26 cellular contexts compared by ENCODE assay signal in genomic region chr12:56759270-56759908, GRCh38. TPM values are rescaled to one million over a fixed set of nuclear protein-coding genes. Genes with fewer than 3 reads are reported as not detected.
"Had no signal": no experiment of that assay in that cellular context is flagged by ENCODE, and none has a peak within 500 bp of the region (broad histone marks: within the 10 kb centered on the region; RNA-seq: fewer than 3 reads in every experiment).

No MANE protein-coding gene starts in this region.

- H3K36me3 ChIP-seq: esophagus squamous epithelium, heart right ventricle, left ventricle myocardium inferior, right atrium auricular region, stomach, suprapubic skin, tibial nerve had no signal

- H3K27me3 Mint-ChIP-seq: activated CD4-positive, alpha-beta memory T cell treated with anti-CD3 and anti-CD28 coated beads for 36 hours; stimulated activated memory B cell treated with anti-CD40 and anti-IgM and Interleukin-4, amounts not matched to agents 10 μg/mL and 1 μg/mL and 100 μg/mL, for 72 hours had no signal

- H3K27ac ChIP-seq: heart right ventricle, left ventricle myocardium inferior, psoas muscle, right atrium auricular region, suprapubic skin, tibial nerve had no signal

- H3K4me3 ChIP-seq: esophagus squamous epithelium, heart right ventricle, left ventricle myocardium inferior, psoas muscle, right atrium auricular region, stomach, suprapubic skin, tibial nerve had no signal

- ATAC-seq: effector memory CD8-positive, alpha-beta T cell; heart right ventricle; natural killer cell; psoas muscle; stimulated activated memory B cell treated with anti-CD40 and anti-IgM and Interleukin-4, amounts not matched to agents 10 μg/mL and 1 μg/mL and 100 μg/mL, for 72 hours; T-helper 17 cell had no signal

- H3K4me1 ChIP-seq: heart right ventricle, left ventricle myocardium inferior, psoas muscle, right atrium auricular region, tibial nerve had no signal

- H3K4me3 Mint-ChIP-seq: activated CD4-positive, alpha-beta memory T cell treated with anti-CD3 and anti-CD28 coated beads for 36 hours; activated naive CD4-positive, alpha-beta T cell treated with anti-CD3 and anti-CD28 coated beads, Interleukin-2, amount 10 ng/mL, durations not matched to agents 7 days and 5 days; effector memory CD8-positive, alpha-beta T cell; mesothelial cell of epicardium; natural killer cell; stimulated activated memory B cell treated with anti-CD40 and anti-IgM and Interleukin-4, amounts not matched to agents 10 μg/mL and 1 μg/mL and 100 μg/mL, for 72 hours; T-helper 17 cell had no signal

- H3K27me3 ChIP-seq: esophagus squamous epithelium, heart right ventricle, right atrium auricular region, stomach, suprapubic skin, tibial nerve had no signal

- H3K9me3 ChIP-seq: suprapubic skin had no signal

- H3K27ac Mint-ChIP-seq: activated CD4-positive, alpha-beta memory T cell treated with anti-CD3 and anti-CD28 coated beads for 36 hours; activated naive CD4-positive, alpha-beta T cell treated with anti-CD3 and anti-CD28 coated beads, Interleukin-2, amount 10 ng/mL, durations not matched to agents 7 days and 5 days; effector memory CD8-positive, alpha-beta T cell; mesothelial cell of epicardium; natural killer cell; stimulated activated memory B cell treated with anti-CD40 and anti-IgM and Interleukin-4, amounts not matched to agents 10 μg/mL and 1 μg/mL and 100 μg/mL, for 72 hours had no signal

- H3K9me3 Mint-ChIP-seq: effector memory CD8-positive, alpha-beta T cell had no signal

- H3K36me3 Mint-ChIP-seq: brain; natural killer cell; stimulated activated memory B cell treated with anti-CD40 and anti-IgM and Interleukin-4, amounts not matched to agents 10 μg/mL and 1 μg/mL and 100 μg/mL, for 72 hours had no signal

- H3K4me1 Mint-ChIP-seq: mesothelial cell of epicardium, natural killer cell had no signal

- DNase-seq: activated CD4-positive, alpha-beta memory T cell treated with anti-CD3 and anti-CD28 coated beads for 36 hours; activated CD4-positive, alpha-beta T cell treated with anti-CD3 and anti-CD28 coated beads for 48 hours; activated effector memory CD4-positive, alpha-beta T cell treated with Interleukin-2 at 50 U/mL for 16 hours; activated naive CD4-positive, alpha-beta T cell treated with anti-CD3 and anti-CD28 coated beads, Interleukin-2, amount 10 ng/mL, durations not matched to agents 7 days and 5 days; activated T-cell treated with anti-CD3 and anti-CD28 coated beads, Interleukin-2, amount 50 U/mL, for 48 hours; anterior cingulate cortex; caudate nucleus; effector memory CD8-positive, alpha-beta T cell; esophagus squamous epithelium; heart right ventricle; left ventricle myocardium inferior; mammary epithelial cell; natural killer cell; psoas muscle; stimulated activated CD4-positive, alpha-beta T cell treated with anti-CD3 and anti-CD28 coated beads, Interleukin-2, amount 100 ng/mL, for 24 hours; stomach; SW 1271; T-helper 17 cell had no signal

RNA-seq across cellular contexts. Expression of gene HSD17B6, which starts 3.7 kb away (rescaled TPM):
- total RNA-seq: endothelial cell of umbilical vein, left ventricle myocardium inferior, skeletal muscle tissue had no signal
